In the genomic region with DNA sequence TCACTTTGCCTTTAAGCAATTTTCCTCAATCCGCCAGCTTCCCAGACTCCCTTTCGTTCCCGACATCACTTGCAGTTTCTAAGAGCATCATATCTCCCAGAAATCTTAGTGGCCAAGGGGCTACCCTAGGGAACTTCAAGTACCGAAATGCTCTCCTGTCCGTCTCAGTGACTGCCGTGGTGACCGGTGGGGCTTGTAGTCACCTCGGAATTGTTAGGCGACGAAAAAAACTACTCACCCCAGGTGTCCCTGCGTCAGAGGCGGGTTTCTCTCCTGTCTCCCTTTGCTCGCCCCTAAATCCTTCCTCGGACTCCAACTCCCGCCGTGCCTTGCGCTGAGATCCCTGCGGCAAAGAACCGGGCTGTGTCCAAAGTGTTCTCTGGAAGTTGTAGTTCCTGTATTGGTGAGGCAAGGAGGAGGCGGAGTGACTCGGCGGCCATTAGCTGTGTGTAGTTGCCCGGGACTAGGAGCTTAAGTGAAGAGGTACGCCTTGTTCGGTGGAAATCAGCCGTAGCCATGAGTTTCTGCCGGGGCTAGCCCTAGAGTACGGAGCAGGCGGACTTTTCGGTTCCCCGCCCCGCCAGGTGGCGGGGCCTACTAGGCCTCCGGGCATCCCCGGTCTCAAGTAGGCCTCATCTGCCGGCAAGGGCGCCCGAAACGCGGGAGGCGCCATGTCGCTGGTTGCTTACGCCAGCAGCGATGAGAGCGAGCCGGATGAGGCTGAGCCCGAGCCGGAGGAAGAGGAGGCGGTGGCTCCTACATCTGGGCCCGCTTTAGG, we compare ENCODE assay signal across 8 cellular contexts. TPM values are rescaled to one million over a fixed set of nuclear protein-coding genes. Genes with fewer than 3 reads are reported as not detected.
DNase-seq lines count a peak whose midpoint lies in the region; TF ChIP-seq lines count a peak whose summit lies in the region.

A gene with protein sequence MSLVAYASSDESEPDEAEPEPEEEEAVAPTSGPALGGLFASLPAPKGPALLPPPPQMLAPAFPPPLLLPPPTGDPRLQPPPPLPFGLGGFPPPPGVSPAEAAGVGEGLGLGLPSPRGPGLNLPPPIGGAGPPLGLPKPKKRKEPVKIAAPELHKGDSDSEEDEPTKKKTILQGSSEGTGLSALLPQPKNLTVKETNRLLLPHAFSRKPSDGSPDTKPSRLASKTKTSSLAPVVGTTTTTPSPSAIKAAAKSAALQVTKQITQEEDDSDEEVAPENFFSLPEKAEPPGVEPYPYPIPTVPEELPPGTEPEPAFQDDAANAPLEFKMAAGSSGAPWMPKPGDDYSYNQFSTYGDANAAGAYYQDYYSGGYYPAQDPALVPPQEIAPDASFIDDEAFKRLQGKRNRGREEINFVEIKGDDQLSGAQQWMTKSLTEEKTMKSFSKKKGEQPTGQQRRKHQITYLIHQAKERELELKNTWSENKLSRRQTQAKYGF (plus strand): TSS at position 435 of the 778 bp plus-strand sequence. CDS start 237 bp downstream, at position 672.

- H3K36me3 Mint-ChIP-seq in activated naive CD4-positive, alpha-beta T cell treated with anti-CD3 and anti-CD28 coated beads for 36 hours (ENCODE audit: low read depth), result peaks cover 22% of the 10 kb centered on the region

- under 1% methylated on average over 20 of the region's 50 CpGs for WGBS in suprapubic skin

- no peaks in the 10 kb centered on the region for H3K9me3 ChIP-seq in suprapubic skin

- TF ChIP-seq EP300 in suprapubic skin (IDR thresholded peaks at IDR 0.05), result no peak

- peaks cover 11% of the 10 kb centered on the region for H3K36me3 ChIP-seq in suprapubic skin

- TF ChIP-seq CTCF in suprapubic skin (IDR thresholded peaks at IDR 0.05), result no peak

- CTCF ChIA-PET in HEK293T (lab: Yijun Ruan, JAX), result interaction anchor here (0.7 to 2.6 kb wide), 4 partner anchors 15 to 78 kb away, joined by 3 to 22 read pairs (median 10); a partner anchor contains a TSS
- CTCF ChIA-PET in activated naive CD4-positive, alpha-beta T cell treated with anti-CD3 and anti-CD28 coated beads for 36 hours (lab: Charles Lee), result interaction anchor here (0.8 to 8.7 kb wide), 3 partner anchors 26 to 61 kb away, joined by 3 to 124 read pairs (median 3); a partner anchor contains a TSS

- H3K27ac Mint-ChIP-seq in activated naive CD4-positive, alpha-beta T cell treated with anti-CD3 and anti-CD28 coated beads for 36 hours, result no peak within 1 kb of the TSS

- H3K4me3 Mint-ChIP-seq in activated naive CD4-positive, alpha-beta T cell treated with anti-CD3 and anti-CD28 coated beads for 36 hours, result no peak within 1 kb of the TSS

- peak in 1 of 2 donors; percentile 72 for TF ChIP-seq POLR2A in suprapubic skin (IDR thresholded peaks at IDR 0.05)

- in situ Hi-C loops in SK-MEL-5 (cut with HindIII; ENCODE audit: low pct_unique_long_range_greater_than_20kb, low sequenced_read_pairs), result no loop called here

- no peaks in the 10 kb centered on the region for H3K27me3 ChIP-seq in suprapubic skin

- DNase-seq in GM03348 (ENCODE audit: low spot score) (peak; percentile 93), HEK293T (ENCODE audit: extremely low spot score) (peak; percentile 95), MV-4-11 (lab: John Stamatoyannopoulos, UW) (peak; percentile 100), SK-MEL-5 (ENCODE audit: low read depth, low spot score) (peak; percentile 100), germinal center (ENCODE audit: low spot score) (peak; percentile 90), non-pigmented ciliary epithelial cell (ENCODE audit: low read depth) (peak; percentile 100), suprapubic skin (ENCODE audit: low spot score in 2 of 2) (peak; percentile 99)
- DNase-seq in activated naive CD4-positive, alpha-beta T cell treated with anti-CD3 and anti-CD28 coated beads for 36 hours, result peak; percentile 99

- no peaks in the 10 kb centered on the region for H3K27me3 Mint-ChIP-seq in activated naive CD4-positive, alpha-beta T cell treated with anti-CD3 and anti-CD28 coated beads for 36 hours (ENCODE audit: low read depth)

- peaks cover 48% of the 10 kb centered on the region for H3K4me1 ChIP-seq in suprapubic skin

- POLR2A ChIA-PET in HEK293T (lab: Yijun Ruan, JAX), result interaction anchor here (0.6 to 7.7 kb wide), 19 partner anchors 9 to 266 kb away, joined by 3 to 123 read pairs (median 5); a partner anchor contains a TSS

- H3K27ac ChIP-seq in suprapubic skin, result peak within 1 kb of the TSS; percentile 97

- peak within 1 kb of the TSS; percentile 98 for H3K4me3 ChIP-seq in suprapubic skin

- H3K4me1 Mint-ChIP-seq in activated naive CD4-positive, alpha-beta T cell treated with anti-CD3 and anti-CD28 coated beads for 36 hours (ENCODE audit: low read depth), result peaks cover 39% of the 10 kb centered on the region

- intact Hi-C loops in activated naive CD4-positive, alpha-beta T cell treated with anti-CD3 and anti-CD28 coated beads for 36 hours (cut with micrococcal nuclease), result loop anchor here (1.0 to 2.0 kb wide), 10 partner anchors 16 to 428 kb away; a partner anchor contains a TSS

- no peaks in the 10 kb centered on the region for H3K9me3 Mint-ChIP-seq in activated naive CD4-positive, alpha-beta T cell treated with anti-CD3 and anti-CD28 coated beads for 36 hours

TF ChIP-seq in HEK293T, 16 proteins besides CTCF, POLR2A, EP300 and RAD21:
- TF ChIP-seq FOXM1 (IDR thresholded peaks at IDR 0.05; ENCODE audit: borderline replicate concordance) (no peak), ARNT (IDR thresholded peaks at IDR 0.05) (no peak), TARDBP (IDR thresholded peaks at IDR 0.05) (no peak), ELF4 (IDR thresholded peaks at IDR 0.05) (peak; percentile 94), NFRKB (IDR thresholded peaks at IDR 0.05) (peak; percentile 87), CTBP1 (IDR thresholded peaks at IDR 0.05; ENCODE audit: borderline replicate concordance) (no peak), L3MBTL2 (conservative IDR thresholded peaks at IDR 0.05) (peak; percentile 91), SUZ12 (IDR thresholded peaks at IDR 0.05) (peak; percentile 99), HDGF (IDR thresholded peaks at IDR 0.05; ENCODE audit: borderline replicate concordance) (no peak)
- TF ChIP-seq, protein P1, sequence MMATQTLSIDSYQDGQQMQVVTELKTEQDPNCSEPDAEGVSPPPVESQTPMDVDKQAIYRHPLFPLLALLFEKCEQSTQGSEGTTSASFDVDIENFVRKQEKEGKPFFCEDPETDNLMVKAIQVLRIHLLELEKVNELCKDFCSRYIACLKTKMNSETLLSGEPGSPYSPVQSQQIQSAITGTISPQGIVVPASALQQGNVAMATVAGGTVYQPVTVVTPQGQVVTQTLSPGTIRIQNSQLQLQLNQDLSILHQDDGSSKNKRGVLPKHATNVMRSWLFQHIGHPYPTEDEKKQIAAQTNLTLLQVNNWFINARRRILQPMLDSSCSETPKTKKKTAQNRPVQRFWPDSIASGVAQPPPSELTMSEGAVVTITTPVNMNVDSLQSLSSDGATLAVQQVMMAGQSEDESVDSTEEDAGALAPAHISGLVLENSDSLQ (IDR thresholded peaks at IDR 0.05), result peak; percentile 94

RNA-seq across cellular contexts. Expression of the gene that starts here (rescaled TPM):
- 30.6 and 34.0 TPM in 2 replicates for total RNA-seq in SK-MEL-5 (2014; rRNA removed; shearing (Covaris generic))
- polyA plus RNA-seq in SK-MEL-5 (2015; cell fraction: cytosol; rRNA removed), result 52.5 and 56.1 TPM in 2 replicates
- polyA plus RNA-seq in SK-MEL-5 (2015; cell fraction: nucleus; rRNA removed), result 29.3 and 46.3 TPM in 2 replicates
- total RNA-seq in activated naive CD4-positive, alpha-beta T cell treated with anti-CD3 and anti-CD28 coated beads for 36 hours, result 10 to 100 TPM; 55.2 to 55.8 TPM
- 10 to 100 TPM; 39.1 to 50.1 (median 43.3) TPM for total RNA-seq in suprapubic skin

Comparison
In these comparisons a context has a peak if more than half of its experiments do, and no peak if none do; other contexts are left out.
1. Peak in every context shown above with its lines: DNase-seq, H3K4me3 ChIP-seq and H3K27ac ChIP-seq.